In the genomic region with DNA sequence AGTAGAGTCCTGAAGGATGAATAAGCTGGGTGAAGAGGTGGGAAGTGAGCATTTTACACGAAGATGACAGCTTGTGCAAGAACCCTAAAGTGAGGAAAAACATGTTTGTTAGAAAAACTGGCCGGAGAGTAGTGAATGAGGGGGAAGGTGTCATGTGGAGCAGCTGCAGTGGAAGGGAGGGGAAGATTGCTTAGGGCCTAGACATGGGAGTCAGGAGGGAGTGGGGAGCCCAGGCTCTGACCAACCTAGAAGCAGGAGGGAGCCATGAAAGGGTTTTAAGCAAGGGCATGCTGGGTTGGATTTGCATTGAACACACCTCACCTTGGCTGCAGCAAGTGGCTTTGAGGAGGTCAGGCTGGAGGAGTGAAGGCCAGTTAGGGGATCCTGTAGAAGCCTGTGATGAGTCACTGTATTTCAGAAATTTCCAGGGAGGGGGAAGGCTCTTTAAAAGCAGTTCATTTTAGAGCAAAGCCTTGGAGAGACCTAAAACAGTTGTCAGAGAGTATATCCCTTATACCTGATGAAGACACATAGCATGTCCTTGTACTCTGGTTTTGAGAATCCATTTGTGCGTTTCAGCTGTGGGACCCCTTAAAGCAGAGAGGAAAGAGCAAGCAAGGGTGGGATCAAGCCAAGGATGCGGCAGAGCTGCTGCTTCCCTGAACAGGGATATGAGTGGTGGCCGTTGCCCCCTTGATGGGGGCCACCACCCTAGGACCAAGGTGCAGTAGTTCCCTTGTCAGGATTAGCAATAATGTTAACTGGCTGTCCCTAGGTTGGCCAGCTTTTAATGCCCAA, we compare ENCODE assay signal across 23 cellular contexts. TPM values are rescaled to one million over a fixed set of nuclear protein-coding genes. Genes with fewer than 3 reads are reported as not detected.
DNase-seq lines count a peak whose midpoint lies in the region; ATAC-seq and TF ChIP-seq lines count a peak whose summit lies in the region.
"Had no signal": no experiment of that assay in that cellular context is flagged by ENCODE, and none has a peak within 500 bp of the region (broad histone marks: within the 10 kb centered on the region; RNA-seq: fewer than 3 reads in every experiment).

No MANE protein-coding gene starts in this region.

- peak overlapping the region; percentile 35 for H3K56ac ChIP-seq in mesendoderm (ENCODE audit: low read length)

- H2BK5ac ChIP-seq in mesendoderm (ENCODE audit: low read length), result peak overlapping the region; percentile 41

- H3K27ac Mint-ChIP-seq in Caco-2 (ENCODE audit: unreplicated experiment) (peak overlapping the region; percentile 73), endodermal cell (peak overlapping the region; percentile 62)
- H3K27ac Mint-ChIP-seq: activated naive CD8-positive, alpha-beta T cell; activated T-helper 1 cell treated with anti-CD3 and anti-CD28 coated beads, Interleukin-12 subunit alpha, Interleukin-12 subunit beta, Interleukin-2, Interleukin-4 antibody, amounts not matched to agents 30 ng/mL and 10 ng/mL and 1 ng/mL, durations not matched to agents 14 hours and 24 hours and 36 hours; CD4-positive, CD25-positive, alpha-beta regulatory T cell had no signal

- POLR2A ChIA-PET in Caco-2 (lab: Charles Lee), result no interaction called here

- H3K4me1 ChIP-seq in Caco-2 (peaks cover 43% of the 10 kb centered on the region), endodermal cell (ENCODE audit: control insufficient read depth, insufficient read depth, low read length) (peaks cover 13% of the 10 kb centered on the region), mesendoderm (ENCODE audit: control insufficient read depth, low read depth, low read length) (peaks cover 11% of the 10 kb centered on the region)

- 74 to 83% methylated on average over 3 to 5 of the region's 5 CpGs for WGBS in endodermal cell (ENCODE audit: insufficient coverage in 1 of 2, insufficient read length in 1 of 2), 2 experiments
- no CpG with 5 or more reads among the region's 5 CpGs for WGBS in mesendoderm (ENCODE audit: extremely low coverage, insufficient coverage, low lambda C conversion rate)

- H3K27me3 ChIP-seq in Caco-2 (replicated peaks; ENCODE audit: control insufficient read depth, insufficient read depth, low read length) (no peaks in the 10 kb centered on the region), endodermal cell (ENCODE audit: control insufficient read depth, insufficient read depth, low read length, poor library complexity, severe bottlenecking) (no peaks in the 10 kb centered on the region), mesendoderm (ENCODE audit: insufficient read depth, low read length, poor library complexity) (no peaks in the 10 kb centered on the region), MG63 (no peaks in the 10 kb centered on the region)
- H3K27me3 ChIP-seq: SJCRH30, suprapubic skin had no signal

- H4K8ac ChIP-seq in mesendoderm (ENCODE audit: low read depth, low read length), result no peak overlapping the region

- TF ChIP-seq CTCF in Caco-2 (IDR thresholded peaks at IDR 0.05; ENCODE audit: insufficient read depth in 1 of 2, low read depth in 1 of 2, low read length in 1 of 2, severe bottlenecking in 1 of 2, unreplicated experiment in 1 of 2), result no peak
- no peak for TF ChIP-seq CTCF in endodermal cell (conservative IDR thresholded peaks at IDR 0.05)

- H3K27ac ChIP-seq in endodermal cell (ENCODE audit: low read depth, low read length) (no peak overlapping the region), mesendoderm (ENCODE audit: low read depth, low read length) (no peak overlapping the region)
- H3K27ac ChIP-seq: psoas muscle, SJCRH30, suprapubic skin had no signal

- H2BK15ac ChIP-seq in mesendoderm (replicated peaks; ENCODE audit: low read depth), result no peak overlapping the region

- H4K5ac ChIP-seq in mesendoderm (ENCODE audit: low read length), result no peak overlapping the region

- H3K18ac ChIP-seq in mesendoderm (ENCODE audit: low read length), result peak overlapping the region; percentile 12

- H3K9me3 ChIP-seq in Caco-2, result no peaks in the 10 kb centered on the region; the same call in none of the 2 replicates
- H3K9me3 ChIP-seq in endodermal cell (ENCODE audit: control insufficient read depth, low read length), result peaks cover 11% of the 10 kb centered on the region
- H3K9me3 ChIP-seq in MG63, result no peaks in the 10 kb centered on the region; the same call in 1 of the 2 replicates
- H3K9me3 ChIP-seq: mucosa of descending colon, psoas muscle, SJCRH30, suprapubic skin had no signal

- H3K9me3 Mint-ChIP-seq in Caco-2 (ENCODE audit: unreplicated experiment) (no peaks in the 10 kb centered on the region), endodermal cell (peaks cover 6% of the 10 kb centered on the region)

- peak overlapping the region; percentile 56 for H2BK120ac ChIP-seq in mesendoderm (ENCODE audit: low read depth, low read length)

- no peaks in the 10 kb centered on the region for H3K79me1 ChIP-seq in mesendoderm (ENCODE audit: low read length)

- BruUV-seq in Caco-2 (replicated peaks; lab: Mats Ljungman, UMichigan), result no TSS peak

- H3K9ac ChIP-seq in endodermal cell (ENCODE audit: extremely low read depth, low read length, poor library complexity, severe bottlenecking) (no peak overlapping the region), mesendoderm (ENCODE audit: low read length) (no peak overlapping the region)

- H3K4me1 Mint-ChIP-seq in Caco-2 (ENCODE audit: low read depth, unreplicated experiment), result peaks cover 42% of the 10 kb centered on the region
- H3K4me1 Mint-ChIP-seq in endodermal cell, result peaks cover 36% of the 10 kb centered on the region

- no peaks in the 10 kb centered on the region for H3K27me3 Mint-ChIP-seq in Caco-2 (ENCODE audit: insufficient read depth, unreplicated experiment)
- H3K27me3 Mint-ChIP-seq in endodermal cell (ENCODE audit: insufficient read depth), result no peaks in the 10 kb centered on the region
- H3K27me3 Mint-ChIP-seq: activated naive CD8-positive, alpha-beta T cell; CD4-positive, CD25-positive, alpha-beta regulatory T cell had no signal

- no peak for DNase-seq in Caco-2
- DNase-seq in M059J (ENCODE audit: low read depth), result peak; percentile 19
- DNase-seq in endodermal cell, result peak; percentile 62
- peak; percentile 63 for DNase-seq in mesendoderm
- no peak for DNase-seq in MG63
- DNase-seq in GOT3 (lab: John Stamatoyannopoulos, UW), result no peak
- DNase-seq: CD4-positive, CD25-positive, alpha-beta regulatory T cell; Karpas-422; left cardiac atrium; mucosa of descending colon; NCI-H1105 treated with DMSO at 0.1 percent for 48 hours; NCI-H2171; NCI-H774; psoas muscle; SJCRH30 had no signal

- ATAC-seq in HG03025 (IDR thresholded peaks at IDR 0.05; ENCODE audit: low FRiP score, unreplicated experiment) (no peak), HG02678 (IDR thresholded peaks at IDR 0.05; ENCODE audit: unreplicated experiment) (no peak)
- ATAC-seq: activated CD4-positive, CD25-positive, alpha-beta regulatory T cell treated with anti-CD3 and anti-CD28 coated beads, Interleukin-2, amount 50 U/mL, for 24 hours; mucosa of descending colon; psoas muscle had no signal

- H3K36me3 ChIP-seq in Caco-2 (ENCODE audit: control insufficient read depth, insufficient read depth, low read length) (peaks cover 2% of the 10 kb centered on the region; the same call in 1 of the 2 replicates), endodermal cell (ENCODE audit: control insufficient read depth, insufficient read depth, low read length) (no peaks in the 10 kb centered on the region), mesendoderm (ENCODE audit: control insufficient read depth, insufficient read depth, low read length) (no peaks in the 10 kb centered on the region), MG63 (no peaks in the 10 kb centered on the region)
- H3K36me3 ChIP-seq: SJCRH30, suprapubic skin had no signal

- no peak overlapping the region for H3K23ac ChIP-seq in mesendoderm (ENCODE audit: low read length)

- intact Hi-C loops in Caco-2 (cut with micrococcal nuclease; ENCODE audit: unreplicated experiment), result loop anchor here (1.0 to 5.0 kb wide), 3 partner anchors 9 to 120 kb away; no protein-coding TSS in a partner anchor

- no peak overlapping the region for H3K4me3 Mint-ChIP-seq in Caco-2 (ENCODE audit: unreplicated experiment)
- no peak overlapping the region for H3K4me3 Mint-ChIP-seq in endodermal cell
- H3K4me3 Mint-ChIP-seq: activated naive CD8-positive, alpha-beta T cell; activated T-helper 1 cell treated with anti-CD3 and anti-CD28 coated beads, Interleukin-12 subunit alpha, Interleukin-12 subunit beta, Interleukin-2, Interleukin-4 antibody, amounts not matched to agents 30 ng/mL and 10 ng/mL and 1 ng/mL, durations not matched to agents 14 hours and 24 hours and 36 hours; CD4-positive, CD25-positive, alpha-beta regulatory T cell; neural crest cell had no signal

- CTCF ChIA-PET in Caco-2 (lab: Charles Lee), result interaction anchor here (1.5 kb wide), 1 partner anchor 10 kb away, joined by 10 read pairs; no protein-coding TSS in a partner anchor

- peak overlapping the region; percentile 79 for H2AK5ac ChIP-seq in mesendoderm (ENCODE audit: low read length)

- H3K4ac ChIP-seq in mesendoderm (ENCODE audit: low read depth, low read length), result no peak overlapping the region

- H3K79me2 ChIP-seq in mesendoderm (ENCODE audit: control insufficient read depth, insufficient read depth, low read length), result no peaks in the 10 kb centered on the region

- no peak overlapping the region for H3K4me3 ChIP-seq in Caco-2 (ENCODE audit: low read depth, low read length)
- H3K4me3 ChIP-seq in endodermal cell (ENCODE audit: low read length), result no peak overlapping the region
- H3K4me3 ChIP-seq in mesendoderm (ENCODE audit: low read length), result no peak overlapping the region
- no peak overlapping the region for H3K4me3 ChIP-seq in MG63
- H3K4me3 ChIP-seq: mucosa of descending colon, psoas muscle, SJCRH30, suprapubic skin had no signal

- no peak overlapping the region for H3K4me2 ChIP-seq in mesendoderm (ENCODE audit: low read length)

- H3K36me3 Mint-ChIP-seq in Caco-2 (ENCODE audit: insufficient read depth, unreplicated experiment), result peaks cover 30% of the 10 kb centered on the region
- H3K36me3 Mint-ChIP-seq in endodermal cell (ENCODE audit: low read depth), result peaks cover 19% of the 10 kb centered on the region

RNA-seq across cellular contexts. Expression of gene ANGPTL2, which starts 45.4 kb away (rescaled TPM):
- total RNA-seq in Caco-2 (2022) (not detected in 2 replicates), endodermal cell (10 to 100 TPM; 14.8 to 17.1 TPM)
- 11.5 and 15.8 TPM in 2 replicates for total RNA-seq in M059J (2014; rRNA removed; shearing (Covaris generic))
- 19.1 TPM for polyA plus RNA-seq in endodermal cell (2013, experiment 1 of 2)
- polyA plus RNA-seq in endodermal cell (2013, experiment 2 of 2), result 21.2 TPM
- 5.8 TPM for polyA plus RNA-seq in mesendoderm (2013, experiment 1 of 2)
- 6.1 TPM for polyA plus RNA-seq in mesendoderm (2013, experiment 2 of 2)
- total RNA-seq in MG63 (2014; rRNA removed; shearing (Covaris generic); ENCODE audit: low replicate concordance), result 7.1 and 8.1 TPM in 2 replicates
- total RNA-seq: activated T-helper 1 cell treated with anti-CD3 and anti-CD28 coated beads, Interleukin-12 subunit alpha, Interleukin-12 subunit beta, Interleukin-2, Interleukin-4 antibody, amounts not matched to agents 30 ng/mL and 10 ng/mL and 1 ng/mL, durations not matched to agents 14 hours and 24 hours and 36 hours; CD4-positive, CD25-positive, alpha-beta regulatory T cell; T-helper 2 cell treated with Interferon-gamma antibody and Interleukin-4, amounts not matched to agents 100 ng/mL and 5 ng/mL, for 36 hours had no signal
- polyA plus RNA-seq: CD4-positive, CD25-positive, alpha-beta regulatory T cell had no signal

Comparison
In these comparisons a context has a peak if more than half of its experiments do, and no peak if none do; other contexts are left out.
1. DNase-seq: peak in M059J (single experiment), endodermal cell (single experiment) and mesendoderm (single experiment); none in Caco-2 (0 of 2), MG63 (single experiment) and GOT3 (single experiment).